In genomic region chr5:67092447-67093023, GRCh38 we compare ENCODE assay signal across 14 cellular contexts.
DNase-seq lines count a peak whose midpoint lies in the region; ATAC-seq and TF ChIP-seq lines count a peak whose summit lies in the region.
"Had no signal": no experiment of that assay in that cellular context is flagged by ENCODE, and none has a peak within 500 bp of the region (broad histone marks: within the 10 kb centered on the region; RNA-seq: fewer than 3 reads in every experiment).

No MANE protein-coding gene starts in this region.

- no peak for ATAC-seq in foreskin keratinocyte
- no peak for ATAC-seq in GM21528 (IDR thresholded peaks at IDR 0.05; ENCODE audit: low FRiP score, unreplicated experiment)
- ATAC-seq: HCT116, HepG2 had no signal

- peak overlapping the region; percentile 67 to 85 for H3K27ac ChIP-seq in ascending aorta
- peak overlapping the region; percentile 10 for H3K27ac ChIP-seq in foreskin keratinocyte
- peak overlapping the region; percentile 81 for H3K27ac ChIP-seq in rectal smooth muscle tissue (ENCODE audit: low read depth, low read length)

- H3K36me3 ChIP-seq in ascending aorta (no peaks in the 10 kb centered on the region), rectal smooth muscle tissue (ENCODE audit: control insufficient read depth, insufficient read depth, low read length) (no peaks in the 10 kb centered on the region), H7 (replicated peaks; ENCODE audit: control insufficient read depth, insufficient read depth, low read length) (no peaks in the 10 kb centered on the region)

- TF ChIP-seq CTCF in ascending aorta (IDR thresholded peaks at IDR 0.05): no peak
- no peak for TF ChIP-seq CTCF in foreskin keratinocyte (conservative IDR thresholded peaks at IDR 0.05)

- in situ Hi-C loops in ACHN (cut with HindIII; ENCODE audit: low pct_ligation_motif_present, low pct_unique_long_range_greater_than_20kb, low sequenced_read_pairs): no loop called here

- H3K4me3 ChIP-seq in ascending aorta (peak overlapping the region; percentile 9 to 16), rectal smooth muscle tissue (ENCODE audit: low read length) (peak overlapping the region; percentile 19), H7 (ENCODE audit: insufficient read depth, low read depth, low read length) (no peak overlapping the region)

- no peaks in the 10 kb centered on the region for H3K9me3 ChIP-seq in ascending aorta

- H3K4me1 ChIP-seq in ascending aorta (peaks cover 8 to 32% of the 10 kb centered on the region in 2 donors), foreskin keratinocyte (peaks cover 15% of the 10 kb centered on the region), rectal smooth muscle tissue (ENCODE audit: control insufficient read depth, insufficient read depth, low read length) (peaks cover 21% of the 10 kb centered on the region)

- intact Hi-C loops in ascending aorta (cut with DNase I): loop anchor here (2.0 to 5.0 kb wide), 2 partner anchors 90 to 104 kb away; no protein-coding TSS in a partner anchor

- H3K27me3 ChIP-seq in ascending aorta (no peaks in the 10 kb centered on the region), foreskin keratinocyte (no peaks in the 10 kb centered on the region), rectal smooth muscle tissue (ENCODE audit: control insufficient read depth, insufficient read depth, low read length) (no peaks in the 10 kb centered on the region), H7 (ENCODE audit: control insufficient read depth, insufficient read depth, low read length) (no peaks in the 10 kb centered on the region)

- no peak overlapping the region for H3K9ac ChIP-seq in rectal smooth muscle tissue (ENCODE audit: low read length)

- DNase-seq in ACHN (peak; percentile 10), ascending aorta (ENCODE audit: low spot score in 2 of 2) (no peak), foreskin keratinocyte (peak in 1 of 2 donors; percentile 21), H7 (no peak), foreskin melanocyte (no peak), NCI-H2081 (lab: John Stamatoyannopoulos, UW) (no peak)
- DNase-seq: AML-193; central memory CD4-positive, alpha-beta T cell; DND-41; NCI-H1930 had no signal

Comparison
In these comparisons a context has a peak if more than half of its experiments do, and no peak if none do; other contexts are left out.
1. H3K27ac ChIP-seq: peak in every context shown above with its lines; median percentile 81 in rectal smooth muscle tissue; 76 in ascending aorta; 10 in foreskin keratinocyte.